Comparison of ENCODE assay signal across 13 cellular contexts in genomic region chr7:46024263-46024916, GRCh38.
"Had no signal": no experiment of that assay in that cellular context is flagged by ENCODE, and none has a peak within 500 bp of the region (broad histone marks: within the 10 kb centered on the region; RNA-seq: fewer than 3 reads in every experiment).

No MANE protein-coding gene starts in this region.

- H3K4me1 Mint-ChIP-seq: central memory CD8-positive, alpha-beta T cell; natural killer cell had no signal

- DNase-seq: activated CD4-positive, alpha-beta T cell treated with anti-CD3 and anti-CD28 coated beads, Interleukin-2, amount 50 U/mL, for 1 hour; activated naive CD4-positive, alpha-beta T cell treated with anti-CD3 and anti-CD28 coated beads, Interleukin-2, amount 50 U/mL, for 16 hours; cortex of kidney; effector memory CD4-positive, alpha-beta T cell; hypothalamus; natural killer cell; occipital lobe; stomach had no signal

- H3K4me3 ChIP-seq: stomach, vagina had no signal

- H3K4me3 Mint-ChIP-seq: central memory CD8-positive, alpha-beta T cell; natural killer cell; T-helper 2 cell treated with Interferon-gamma antibody and Interleukin-4, amounts not matched to agents 5 μg/mL and 100 μg/mL, for 36 hours had no signal

- H3K27me3 Mint-ChIP-seq: central memory CD8-positive, alpha-beta T cell; progenitor cell of endocrine pancreas had no signal

- H3K36me3 ChIP-seq: stomach, vagina had no signal

- H3K4me1 ChIP-seq: stomach, vagina had no signal

- H3K9me3 Mint-ChIP-seq: central memory CD8-positive, alpha-beta T cell; T-helper 2 cell treated with Interferon-gamma antibody and Interleukin-4, amounts not matched to agents 5 μg/mL and 100 μg/mL, for 36 hours had no signal

- H3K36me3 Mint-ChIP-seq: natural killer cell had no signal

- ATAC-seq: natural killer cell, sciatic nerve had no signal

- H3K9me3 ChIP-seq: stomach, vagina had no signal

- H3K27ac ChIP-seq: stomach, vagina had no signal

- H3K27ac Mint-ChIP-seq: natural killer cell; progenitor cell of endocrine pancreas; T-helper 2 cell treated with Interferon-gamma antibody and Interleukin-4, amounts not matched to agents 5 μg/mL and 100 μg/mL, for 36 hours had no signal

- H3K27me3 ChIP-seq: stomach, vagina had no signal
